In the genomic region with DNA sequence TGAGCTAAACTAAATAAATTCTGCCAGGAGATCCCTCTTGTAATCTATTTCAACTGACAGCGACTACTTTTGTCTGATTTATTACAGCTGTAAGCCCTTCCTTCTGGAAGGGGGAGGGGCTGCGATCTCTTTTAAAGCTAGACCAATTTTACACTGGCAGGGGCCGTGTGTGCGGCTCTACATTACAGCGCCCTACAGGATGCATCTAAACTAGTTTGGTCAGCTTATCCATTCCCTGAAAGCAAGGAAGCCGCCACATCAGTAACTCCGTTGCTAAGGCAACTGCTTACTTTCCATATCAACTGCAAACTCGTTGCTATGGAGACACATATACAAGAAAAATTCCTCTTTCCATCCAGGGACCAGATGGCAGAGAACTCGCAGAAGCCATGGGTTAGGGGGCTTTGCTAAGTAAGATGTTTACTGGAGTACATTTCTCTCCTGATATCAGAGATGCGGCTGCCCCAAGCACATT, we compare ENCODE assay signal across 8 cellular contexts. TPM values are rescaled to one million over a fixed set of nuclear protein-coding genes. Genes with fewer than 3 reads are reported as not detected.
DNase-seq lines count a peak whose midpoint lies in the region; ATAC-seq and TF ChIP-seq lines count a peak whose summit lies in the region.

No MANE protein-coding gene starts in this region.

- H3K27me3 ChIP-seq in left lung: no peaks in the 10 kb centered on the region

- no peaks in the 10 kb centered on the region for H3K9me3 Mint-ChIP-seq in activated T-helper 17 cell treated with anti-CD3 and anti-CD28 coated beads, Interleukin-2, amount 50 U/mL, for 72 hours

- peaks cover 26% of the 10 kb centered on the region for H3K4me1 Mint-ChIP-seq in activated T-helper 17 cell treated with anti-CD3 and anti-CD28 coated beads, Interleukin-2, amount 50 U/mL, for 72 hours

- DNase-seq in AG09309 (ENCODE audit: low read depth): peak; percentile 35
- DNase-seq in KBM-7: peak; percentile 57
- DNase-seq in astrocyte of the spinal cord (ENCODE audit: low read depth, low spot score): peak; percentile 88
- no peak for DNase-seq in left lung
- DNase-seq in activated T-cell treated with anti-CD3 and anti-CD28 coated beads for 4 hours: no peak
- DNase-seq in HK-2 (ENCODE audit: unreplicated experiment): no peak
- no peak for DNase-seq in 8988T

- H3K4me1 ChIP-seq in left lung: peaks cover 0 to 46% of the 10 kb centered on the region in 2 donors

- TF ChIP-seq CTCF in AG09309 (IDR thresholded peaks at IDR 0.05; ENCODE audit: control insufficient read depth, insufficient read depth, low read depth, low read length, missing control alignments) (no peak), astrocyte of the spinal cord (IDR thresholded peaks at IDR 0.05; ENCODE audit: low read depth, low read length) (no peak), left lung (IDR thresholded peaks at IDR 0.05) (no peak)

- no peaks in the 10 kb centered on the region for H3K36me3 ChIP-seq in left lung

- intact Hi-C loops in left lung (cut with DNase I): no loop called here

- H3K4me3 Mint-ChIP-seq in activated T-helper 17 cell treated with anti-CD3 and anti-CD28 coated beads, Interleukin-2, amount 50 U/mL, for 72 hours: no peak overlapping the region

- H3K4me3 ChIP-seq in AG09309 (ENCODE audit: control insufficient read depth, low read depth, low read length) (no peak overlapping the region), astrocyte of the spinal cord (ENCODE audit: low read depth, low read length) (no peak overlapping the region), left lung (no peak overlapping the region)

- no peaks in the 10 kb centered on the region for H3K27me3 Mint-ChIP-seq in activated T-helper 17 cell treated with anti-CD3 and anti-CD28 coated beads, Interleukin-2, amount 50 U/mL, for 72 hours

- in situ Hi-C loops in KBM-7 (cut with MboI; ENCODE audit: low pct_unique_long_range_greater_than_20kb, low sequenced_read_pairs): no loop called here
- in situ Hi-C loops in astrocyte of the spinal cord (cut with HindIII; ENCODE audit: low sequenced_read_pairs): no loop called here

- ATAC-seq in left lung: peak; percentile 75
- ATAC-seq in activated T-helper 17 cell treated with anti-CD3 and anti-CD28 coated beads, Interleukin-2, amount 50 U/mL, for 72 hours (replicated peaks): no peak

- H3K9me3 ChIP-seq in left lung: no peaks in the 10 kb centered on the region

- H3K36me3 Mint-ChIP-seq in activated T-helper 17 cell treated with anti-CD3 and anti-CD28 coated beads, Interleukin-2, amount 50 U/mL, for 72 hours (ENCODE audit: low read depth): peaks cover 9% of the 10 kb centered on the region

- no peak overlapping the region for H3K27ac Mint-ChIP-seq in activated T-helper 17 cell treated with anti-CD3 and anti-CD28 coated beads, Interleukin-2, amount 50 U/mL, for 72 hours

- H3K27ac ChIP-seq in left lung: peak overlapping the region in 1 of 2 donors; percentile 8

RNA-seq across cellular contexts. Expression of a gene that starts 17.4 kb away (rescaled TPM):
- 10 to 100 TPM; 71.1 to 80.7 TPM for total RNA-seq in left lung
- 10 to 100 TPM; 56.9 to 82.3 TPM for total RNA-seq in activated T-helper 17 cell treated with anti-CD3 and anti-CD28 coated beads, Interleukin-2, amount 50 U/mL, for 72 hours

Comparison
In these comparisons a context has a peak if more than half of its experiments do, and no peak if none do; other contexts are left out.
1. DNase-seq: peak in AG09309 (single experiment), KBM-7 (single experiment) and astrocyte of the spinal cord (single experiment); none in left lung (0 of 2), activated T-cell treated with anti-CD3 and anti-CD28 coated beads for 4 hours (single experiment), HK-2 (single experiment) and 8988T (single experiment).